ENCODE assay signal across 8 cellular contexts in the genomic region with DNA sequence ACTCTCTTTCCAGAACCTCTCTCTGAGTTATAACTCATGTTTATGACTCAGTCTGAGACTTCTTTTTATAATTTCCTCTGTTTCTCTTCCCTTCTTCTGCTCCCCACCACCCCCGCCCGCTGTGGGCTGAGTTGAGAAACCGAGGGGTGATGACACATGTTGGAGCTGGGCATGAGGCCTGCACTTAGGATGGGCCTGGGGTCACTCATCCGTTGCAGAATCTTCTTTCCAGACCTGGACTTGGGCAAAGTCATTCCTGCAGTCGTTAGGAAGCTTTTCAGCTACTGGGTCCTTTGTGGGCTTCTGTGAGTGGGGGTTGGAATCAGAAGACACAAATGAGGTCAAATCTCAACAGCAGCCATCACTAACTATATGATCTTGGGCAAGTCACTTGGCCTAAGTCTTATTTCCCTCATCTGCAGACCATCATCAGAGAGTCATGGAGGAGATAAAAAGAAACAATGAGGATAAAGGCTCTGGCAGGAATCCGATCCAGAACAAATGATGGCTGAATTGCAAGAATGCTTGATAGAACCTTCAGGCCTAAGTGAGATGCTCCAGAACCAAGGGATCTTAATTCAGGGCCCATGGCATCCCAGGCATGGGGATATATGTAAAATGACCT. TPM values are rescaled to one million over a fixed set of nuclear protein-coding genes. Genes with fewer than 3 reads are reported as not detected.
DNase-seq lines count a peak whose midpoint lies in the region; ATAC-seq, FAIRE-seq and TF ChIP-seq lines count a peak whose summit lies in the region.

No MANE protein-coding gene starts in this region.

- H3K4me3 ChIP-seq in small intestine (ENCODE audit: low read depth in 1 of 2, low read length in 2 of 2) = no peak overlapping the region

- no peaks in the 10 kb centered on the region for H3K4me1 ChIP-seq in small intestine (ENCODE audit: control insufficient read depth in 2 of 2, insufficient read depth in 1 of 2, low read depth in 1 of 2, low read length in 1 of 2)

- no peaks in the 10 kb centered on the region for H3K9me3 Mint-ChIP-seq in MCF 10A (ENCODE audit: unreplicated experiment)

- peak; percentile 38 for ATAC-seq in GM18858 (IDR thresholded peaks at IDR 0.05; ENCODE audit: unreplicated experiment)
- no peak for ATAC-seq in HG03520 (IDR thresholded peaks at IDR 0.05; ENCODE audit: unreplicated experiment)
- no peak for ATAC-seq in GM21528 (IDR thresholded peaks at IDR 0.05; ENCODE audit: low FRiP score, unreplicated experiment)
- ATAC-seq in HG02870 (IDR thresholded peaks at IDR 0.05; ENCODE audit: unreplicated experiment) = no peak

- CTCF ChIA-PET in MCF 10A (lab: Yijun Ruan, JAX) = interaction anchor here (0.8 to 1.1 kb wide), 2 partner anchors 19 to 228 kb away, joined by 3 read pairs; no protein-coding TSS in a partner anchor

- H3K27ac ChIP-seq in small intestine (ENCODE audit: low read depth in 1 of 2, low read length in 1 of 2) = no peak overlapping the region

- TF ChIP-seq CTCF in MCF 10A (IDR thresholded peaks at IDR 0.05; ENCODE audit: unreplicated experiment) = no peak

- H3K27ac Mint-ChIP-seq in MCF 10A (ENCODE audit: low read depth, unreplicated experiment) = no peak overlapping the region

- peaks cover 5% of the 10 kb centered on the region for H3K36me3 Mint-ChIP-seq in MCF 10A (ENCODE audit: insufficient read depth, unreplicated experiment)

- peaks cover 5% of the 10 kb centered on the region for H3K4me1 Mint-ChIP-seq in MCF 10A (ENCODE audit: insufficient read depth, unreplicated experiment)

- POLR2A ChIA-PET in MCF 10A (lab: Yijun Ruan, JAX) = interaction anchor here (0.7 to 1.0 kb wide), 2 partner anchors 146 to 151 kb away, joined by 3 read pairs; a partner anchor contains a TSS

- BruUV-seq in MCF 10A (replicated peaks; lab: Mats Ljungman, UMichigan) = no TSS peak

- 63 to 76% (median 70%) methylated on average over 6 of the region's 6 CpGs for WGBS in small intestine, 3 donors

- H3K27me3 Mint-ChIP-seq in MCF 10A (ENCODE audit: insufficient read depth, unreplicated experiment) = no peaks in the 10 kb centered on the region

- no peaks in the 10 kb centered on the region for H3K9me3 ChIP-seq in small intestine (ENCODE audit: control insufficient read depth, low read depth)

- intact Hi-C loops in MCF 10A (cut with micrococcal nuclease) = no loop called here

- H3K27me3 ChIP-seq in small intestine (ENCODE audit: control insufficient read depth in 2 of 2, insufficient read depth in 2 of 2, low read length in 2 of 2) = no peaks in the 10 kb centered on the region

- no peak overlapping the region for H3K4me3 Mint-ChIP-seq in MCF 10A (ENCODE audit: unreplicated experiment)

- no peak for FAIRE-seq in small intestine (lab: Jason Lieb, UNC)

- DNase-seq in RPMI7951 (ENCODE audit: low read depth) (peak; percentile 78), MCF 10A (ENCODE audit: unreplicated experiment) (peak; percentile 69), small intestine (no peak)
- DNase-seq in stimulated activated CD4-positive, alpha-beta T cell treated with anti-CD3 and anti-CD28 coated beads, TNF-alpha, amount 100 ng/mL, for 24 hours (ENCODE audit: low read depth in 3 of 3) = peak; percentile 38 to 84 (median 60)

- no peaks in the 10 kb centered on the region for H3K36me3 ChIP-seq in small intestine (ENCODE audit: control insufficient read depth in 2 of 2, insufficient read depth in 2 of 2, low read length in 2 of 2)

RNA-seq across cellular contexts. Expression of a gene that starts 53.4 kb away (rescaled TPM):
- 33.6 and 51.8 TPM in 2 replicates for total RNA-seq in RPMI7951 (2014; rRNA removed; shearing (Covaris generic))
- total RNA-seq in MCF 10A (2022) = 43.9 and 50.9 TPM in 2 replicates
- 100 to 1,000 TPM in 2 of 3 donors, 10 to 100 TPM in 1; 60.9 to 223 (median 178) TPM for polyA plus RNA-seq in small intestine
